24 cellular contexts compared by ENCODE assay signal in genomic region chr16:22184615-22184968, GRCh38. TPM values are rescaled to one million over a fixed set of nuclear protein-coding genes. Genes with fewer than 3 reads are reported as not detected.
"Had no signal": no experiment of that assay in that cellular context is flagged by ENCODE, and none has a peak within 500 bp of the region (broad histone marks: within the 10 kb centered on the region; RNA-seq: fewer than 3 reads in every experiment).

No MANE protein-coding gene starts in this region.

- H3K9me3 Mint-ChIP-seq: dendritic cell treated with granulocyte-macrophage colony-stimulating factor and Interleukin-4, amounts not matched to agents 40 ng/mL and 50 ng/mL, for 4 days; effector memory CD8-positive, alpha-beta T cell; natural killer cell treated with Interleukin-12 subunit alpha and Interleukin-12 subunit beta and Interleukin-15 and Interleukin-18, amount 100 ng/mL, for 72 hours; neural progenitor cell; type B pancreatic cell had no signal

- H3K4me3 ChIP-seq: esophagus muscularis mucosa, gastroesophageal sphincter, hepatocyte, left ventricle myocardium inferior, lower lobe of right lung, neural progenitor cell, ovary, right atrium auricular region had no signal

- H3K79me2 ChIP-seq: hepatocyte had no signal

- H3K9me3 ChIP-seq: esophagus muscularis mucosa, gastroesophageal sphincter, left ventricle myocardium inferior, lower lobe of right lung, ovary, right atrium auricular region had no signal

- H3K4me2 ChIP-seq: hepatocyte, neural progenitor cell had no signal

- H3K27ac ChIP-seq: epithelial cell of prostate, esophagus muscularis mucosa, gastroesophageal sphincter, hepatocyte, left ventricle myocardium inferior, lower lobe of right lung, neural progenitor cell, ovary, right atrium auricular region had no signal

- H3K27me3 ChIP-seq: esophagus muscularis mucosa, gastroesophageal sphincter, hepatocyte, ovary, right atrium auricular region had no signal

- H3K36me3 Mint-ChIP-seq: natural killer cell treated with Interleukin-12 subunit alpha and Interleukin-12 subunit beta and Interleukin-15 and Interleukin-18, amount 100 ng/mL, for 72 hours; neural progenitor cell; type B pancreatic cell had no signal

- H2AFZ ChIP-seq: hepatocyte, neural progenitor cell had no signal

- DNase-seq: effector memory CD8-positive, alpha-beta T cell; foreskin fibroblast; kidney; left cardiac atrium; left ventricle myocardium inferior; lower lobe of right lung; mesenchymal stem cell; midbrain; nucleus accumbens; ovary; small intestine; stimulated activated CD4-positive, alpha-beta T cell treated with anti-CD3 and anti-CD28 coated beads, Interleukin-12 subunit alpha, Interleukin-12 subunit beta, amount 100 ng/mL, for 4 hours; stimulated activated naive CD4-positive, alpha-beta T cell treated with Interleukin-2 at 50 U/mL for 16 hours had no signal

- FAIRE-seq: kidney, small intestine, urothelium cell line had no signal

- H3K27ac Mint-ChIP-seq: dendritic cell treated with granulocyte-macrophage colony-stimulating factor and Interleukin-4, amounts not matched to agents 40 ng/mL and 50 ng/mL, for 4 days; effector memory CD8-positive, alpha-beta T cell; natural killer cell treated with Interleukin-12 subunit alpha and Interleukin-12 subunit beta and Interleukin-15 and Interleukin-18, amount 100 ng/mL, for 72 hours; neural progenitor cell; type B pancreatic cell had no signal

- H3K36me3 ChIP-seq: esophagus muscularis mucosa, gastroesophageal sphincter, left ventricle myocardium inferior, lower lobe of right lung, neural progenitor cell, ovary, right atrium auricular region had no signal

- H3K9ac ChIP-seq: neural progenitor cell had no signal

- H3K27me3 Mint-ChIP-seq: effector memory CD8-positive, alpha-beta T cell; natural killer cell treated with Interleukin-12 subunit alpha and Interleukin-12 subunit beta and Interleukin-15 and Interleukin-18, amount 100 ng/mL, for 72 hours had no signal

- ATAC-seq: gastroesophageal sphincter; left cardiac atrium; lower lobe of right lung; natural killer cell treated with Interleukin-12 subunit alpha and Interleukin-12 subunit beta and Interleukin-15 and Interleukin-18, amount 100 ng/mL, for 72 hours had no signal

- H3K4me3 Mint-ChIP-seq: dendritic cell treated with granulocyte-macrophage colony-stimulating factor and Interleukin-4, amounts not matched to agents 40 ng/mL and 50 ng/mL, for 4 days; effector memory CD8-positive, alpha-beta T cell; natural killer cell treated with Interleukin-12 subunit alpha and Interleukin-12 subunit beta and Interleukin-15 and Interleukin-18, amount 100 ng/mL, for 72 hours; neural progenitor cell; type B pancreatic cell had no signal

RNA-seq across cellular contexts. Expression of gene SDR42E2, which starts 22.3 kb away (rescaled TPM):
- total RNA-seq: esophagus muscularis mucosa, gastroesophageal sphincter, hepatocyte, kidney, left cardiac atrium, posterior vena cava, right atrium auricular region had no signal
- polyA plus RNA-seq: hepatocyte had no signal
